Comparison of ENCODE assay signal across 23 cellular contexts in genomic region chr1:165674599-165674998, GRCh38.
"Had no signal": no experiment of that assay in that cellular context is flagged by ENCODE, and none has a peak within 500 bp of the region (broad histone marks: within the 10 kb centered on the region; RNA-seq: fewer than 3 reads in every experiment).

No MANE protein-coding gene starts in this region.

- ATAC-seq: activated CD8-positive, alpha-beta T cell treated with anti-CD3 and anti-CD28 coated beads, Interleukin-2, amount 10 ng/mL, durations not matched to agents 7 days and 5 days; activated naive CD4-positive, alpha-beta T cell treated with anti-CD3 and anti-CD28 coated beads, Interleukin-2, amount 50 U/mL, for 72 hours; activated naive CD8-positive, alpha-beta T cell treated with anti-CD3 and anti-CD28 coated beads, Interleukin-2, amount 50 U/mL, for 24 hours; K562; T-cell; WTC11 had no signal

- H3K4me3 ChIP-seq: K562 had no signal

- DNase-seq: activated CD4-positive, alpha-beta T cell treated with anti-CD3 and anti-CD28 coated beads for 48 hours; activated CD4-positive, alpha-beta T cell treated with anti-CD3 and anti-CD28 coated beads, Interleukin-2, amount 50 U/mL, for 4 hours; activated CD4-positive, CD25-positive, alpha-beta regulatory T cell treated with anti-CD3 and anti-CD28 coated beads, Interleukin-2, amount 50 U/mL, for 72 hours; activated CD8-positive, alpha-beta T cell treated with anti-CD3 and anti-CD28 coated beads, Interleukin-2, amount 10 ng/mL, durations not matched to agents 7 days and 5 days; activated effector memory CD4-positive, alpha-beta T cell treated with Interleukin-2 at 50 U/mL for 16 hours; activated naive CD4-positive, alpha-beta T cell treated with Interleukin-2 at 50 U/mL for 16 hours; activated naive CD8-positive, alpha-beta T cell treated with anti-CD3 and anti-CD28 coated beads, Interleukin-2, amount 50 U/mL, for 24 hours; activated T-cell treated with anti-CD3 and anti-CD28 coated beads, Interleukin-2, amount 50 U/mL, for 24 hours; amygdala; Kasumi-1; NCI-H1105; NCI-H1436; NCI-H1694 treated with DMSO at 0.1 percent for 48 hours; NCI-H2029 treated with DMSO at 0.1 percent for 48 hours; NCI-H446; NCI-H524; SIG-M5; T-cell; T-helper 2 cell; T1000 had no signal
